8 cellular contexts compared by ENCODE assay signal in the genomic region with DNA sequence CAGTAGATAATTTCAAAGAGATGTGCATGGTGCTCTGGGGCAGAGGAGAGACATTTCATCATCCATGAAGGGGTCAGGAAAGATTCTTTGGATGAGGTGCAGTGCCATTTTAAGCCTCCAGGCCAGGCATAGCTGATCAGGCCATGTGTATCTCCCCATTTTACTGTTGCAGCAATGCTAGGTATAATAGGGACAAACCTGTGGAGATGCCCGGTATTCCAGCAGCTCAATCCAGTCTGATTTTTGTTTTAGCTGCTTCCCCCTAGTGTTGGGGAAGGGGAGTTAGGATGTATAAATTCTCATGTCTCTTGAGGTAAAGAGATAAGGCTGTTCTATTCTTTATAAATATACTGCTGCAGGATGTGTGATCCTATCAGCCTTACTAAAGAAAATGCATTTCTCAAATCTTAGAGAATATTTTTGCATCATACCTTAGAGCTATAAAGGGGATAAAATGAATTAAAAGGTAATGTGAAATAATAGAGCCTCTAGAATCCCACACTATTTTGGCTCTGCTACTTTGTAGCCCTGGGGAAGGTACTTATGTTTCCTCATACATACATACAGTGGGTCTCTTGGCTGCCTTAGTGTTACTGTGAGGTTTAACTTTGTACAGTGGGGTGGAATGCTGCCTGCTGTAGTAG. TPM values are rescaled to one million over a fixed set of nuclear protein-coding genes. Genes with fewer than 3 reads are reported as not detected.
DNase-seq lines count a peak whose midpoint lies in the region; ATAC-seq, FAIRE-seq and TF ChIP-seq lines count a peak whose summit lies in the region.

No MANE protein-coding gene starts in this region.

- H3K27ac ChIP-seq in pancreas = no peak overlapping the region

- no peaks in the 10 kb centered on the region for H3K9me3 ChIP-seq in pancreas

- ATAC-seq in pancreas (peak in 3 of 4 donors; percentile 17 to 33 (median 25)), HG03354 (IDR thresholded peaks at IDR 0.05; ENCODE audit: poor library complexity, severe bottlenecking, unreplicated experiment) (no peak), GM18909 (IDR thresholded peaks at IDR 0.05; ENCODE audit: poor library complexity, unreplicated experiment) (no peak)
- ATAC-seq in activated CD4-positive, CD25-positive, alpha-beta regulatory T cell treated with anti-CD3 and anti-CD28 coated beads, Interleukin-2, amount 50 U/mL, for 24 hours = no peak

- H3K27me3 ChIP-seq in pancreas = no peaks in the 10 kb centered on the region

- peak; percentile 74 for TF ChIP-seq CTCF in choroid plexus epithelial cell (conservative IDR thresholded peaks at IDR 0.05; ENCODE audit: low read depth, low read length)
- peak in 3 of 4 donors; percentile 7 to 35 (median 34) for TF ChIP-seq CTCF in pancreas (IDR thresholded peaks at IDR 0.05)

- peaks cover 0 to 26% (median 4%) of the 10 kb centered on the region in 3 donors for H3K36me3 ChIP-seq in pancreas

- H3K4me3 ChIP-seq in choroid plexus epithelial cell (ENCODE audit: low read depth, low read length) = no peak overlapping the region
- H3K4me3 ChIP-seq in pancreas = peak overlapping the region in 1 of 4 donors; percentile 6

- H3K4me1 ChIP-seq in pancreas = peaks cover 28 to 40% (median 40%) of the 10 kb centered on the region in 3 donors

- no peak for FAIRE-seq in pancreas (lab: Jason Lieb, UNC)

- intact Hi-C loops in pancreas (cut with DNase I) = loop anchor here in 1 of 3 donors (10.0 kb wide), 1 partner anchor 84 kb away; no protein-coding TSS in a partner anchor

- 0 to 7% methylated on average over 1 of the region's 1 CpG for WGBS in pancreas, 2 donors

- DNase-seq in ELR (ENCODE audit: low read depth) = peak; percentile 74
- DNase-seq in M059J (ENCODE audit: low read depth) = peak; percentile 70
- peak; percentile 70 for DNase-seq in choroid plexus epithelial cell (ENCODE audit: low read depth)
- DNase-seq in pancreas = no peak
- DNase-seq in ureter (ENCODE audit: low spot score) = no peak

RNA-seq across cellular contexts. Expression of a gene that starts 5.2 kb away (rescaled TPM):
- total RNA-seq in M059J (2014; rRNA removed; shearing (Covaris generic)) = 143 and 202 TPM in 2 replicates
- total RNA-seq in pancreas = 10 to 100 TPM; 52.0 to 92.9 (median 85.5) TPM
- polyA plus RNA-seq in pancreas = 10 to 100 TPM; 27.6 to 38.4 TPM
- total RNA-seq in ureter = 127 TPM

Comparison
In these comparisons a context has a peak if more than half of its experiments do, and no peak if none do; other contexts are left out.
1. DNase-seq: peak in ELR (single experiment), M059J (single experiment) and choroid plexus epithelial cell (single experiment); none in pancreas (0 of 6) and ureter (single experiment).
2. ATAC-seq: peak in pancreas (3 of 4); none in HG03354 (single experiment), activated CD4-positive, CD25-positive, alpha-beta regulatory T cell treated with anti-CD3 and anti-CD28 coated beads, Interleukin-2, amount 50 U/mL, for 24 hours (0 of 2) and GM18909 (single experiment).